In the genomic region with DNA sequence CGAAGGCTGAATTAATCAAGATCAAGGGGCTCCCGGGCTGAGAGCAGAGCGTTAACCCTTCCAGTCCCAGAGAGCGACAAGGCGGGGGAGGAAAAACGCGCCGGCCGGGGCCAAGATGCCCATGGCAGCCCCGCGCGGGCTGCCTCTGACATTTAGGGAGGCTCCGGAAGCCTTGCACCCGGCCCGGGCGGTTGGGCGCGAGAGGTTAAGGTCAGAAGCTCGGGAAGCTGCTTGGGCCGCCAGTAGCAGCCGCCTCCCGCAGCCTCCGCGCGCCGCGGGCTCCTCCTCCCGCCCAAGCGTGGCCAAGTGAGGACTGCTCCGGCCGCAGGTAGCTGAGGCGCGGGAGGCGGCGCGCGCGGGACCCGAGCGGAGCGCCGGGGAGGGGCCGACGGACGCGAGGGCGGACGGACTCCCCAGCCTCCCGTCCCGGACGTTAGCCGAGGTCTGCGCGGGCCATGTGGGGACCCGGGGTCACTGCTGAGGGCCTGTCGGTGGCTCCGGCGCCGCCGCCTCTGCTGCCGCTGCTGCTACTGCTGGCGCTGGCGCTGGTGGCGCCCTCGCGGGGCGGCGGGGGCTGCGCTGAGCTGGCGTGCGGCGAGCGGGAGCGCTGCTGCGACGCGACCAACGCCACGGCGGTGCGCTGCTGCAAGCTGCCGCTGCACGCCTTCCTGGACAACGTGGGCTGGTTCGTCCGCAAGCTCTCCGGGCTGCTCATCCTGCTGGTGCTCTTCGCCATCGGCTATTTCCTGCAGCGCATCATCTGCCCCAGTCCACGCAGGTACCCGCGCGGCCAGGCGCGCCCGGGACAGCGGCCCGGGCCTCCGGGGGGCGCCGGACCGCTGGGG, we compare ENCODE assay signal across 1 cellular context.
TF ChIP-seq lines count a peak whose summit lies in the region.

A gene (plus strand): TSS at position 242 of the 845 bp plus-strand sequence. CDS start 214 bp downstream, at position 456.

TF ChIP-seq in K562, 482 proteins besides CTCF, POLR2A, EP300 and RAD21 (continued from another document and continues in another):
- TF ChIP-seq, protein P1, sequence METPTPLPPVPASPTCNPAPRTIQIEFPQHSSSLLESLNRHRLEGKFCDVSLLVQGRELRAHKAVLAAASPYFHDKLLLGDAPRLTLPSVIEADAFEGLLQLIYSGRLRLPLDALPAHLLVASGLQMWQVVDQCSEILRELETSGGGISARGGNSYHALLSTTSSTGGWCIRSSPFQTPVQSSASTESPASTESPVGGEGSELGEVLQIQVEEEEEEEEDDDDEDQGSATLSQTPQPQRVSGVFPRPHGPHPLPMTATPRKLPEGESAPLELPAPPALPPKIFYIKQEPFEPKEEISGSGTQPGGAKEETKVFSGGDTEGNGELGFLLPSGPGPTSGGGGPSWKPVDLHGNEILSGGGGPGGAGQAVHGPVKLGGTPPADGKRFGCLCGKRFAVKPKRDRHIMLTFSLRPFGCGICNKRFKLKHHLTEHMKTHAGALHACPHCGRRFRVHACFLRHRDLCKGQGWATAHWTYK (CRISPR knock-in tag; IDR thresholded peaks at IDR 0.05), result no peak
- TF ChIP-seq, protein P2, sequence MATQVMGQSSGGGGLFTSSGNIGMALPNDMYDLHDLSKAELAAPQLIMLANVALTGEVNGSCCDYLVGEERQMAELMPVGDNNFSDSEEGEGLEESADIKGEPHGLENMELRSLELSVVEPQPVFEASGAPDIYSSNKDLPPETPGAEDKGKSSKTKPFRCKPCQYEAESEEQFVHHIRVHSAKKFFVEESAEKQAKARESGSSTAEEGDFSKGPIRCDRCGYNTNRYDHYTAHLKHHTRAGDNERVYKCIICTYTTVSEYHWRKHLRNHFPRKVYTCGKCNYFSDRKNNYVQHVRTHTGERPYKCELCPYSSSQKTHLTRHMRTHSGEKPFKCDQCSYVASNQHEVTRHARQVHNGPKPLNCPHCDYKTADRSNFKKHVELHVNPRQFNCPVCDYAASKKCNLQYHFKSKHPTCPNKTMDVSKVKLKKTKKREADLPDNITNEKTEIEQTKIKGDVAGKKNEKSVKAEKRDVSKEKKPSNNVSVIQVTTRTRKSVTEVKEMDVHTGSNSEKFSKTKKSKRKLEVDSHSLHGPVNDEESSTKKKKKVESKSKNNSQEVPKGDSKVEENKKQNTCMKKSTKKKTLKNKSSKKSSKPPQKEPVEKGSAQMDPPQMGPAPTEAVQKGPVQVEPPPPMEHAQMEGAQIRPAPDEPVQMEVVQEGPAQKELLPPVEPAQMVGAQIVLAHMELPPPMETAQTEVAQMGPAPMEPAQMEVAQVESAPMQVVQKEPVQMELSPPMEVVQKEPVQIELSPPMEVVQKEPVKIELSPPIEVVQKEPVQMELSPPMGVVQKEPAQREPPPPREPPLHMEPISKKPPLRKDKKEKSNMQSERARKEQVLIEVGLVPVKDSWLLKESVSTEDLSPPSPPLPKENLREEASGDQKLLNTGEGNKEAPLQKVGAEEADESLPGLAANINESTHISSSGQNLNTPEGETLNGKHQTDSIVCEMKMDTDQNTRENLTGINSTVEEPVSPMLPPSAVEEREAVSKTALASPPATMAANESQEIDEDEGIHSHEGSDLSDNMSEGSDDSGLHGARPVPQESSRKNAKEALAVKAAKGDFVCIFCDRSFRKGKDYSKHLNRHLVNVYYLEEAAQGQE (CRISPR knock-in tag; IDR thresholded peaks at IDR 0.05; ENCODE audit: low read depth), result no peak
- no peak for TF ChIP-seq ZNF75A (CRISPR knock-in tag; IDR thresholded peaks at IDR 0.05)
- no peak for TF ChIP-seq ZNF431 (CRISPR knock-in tag; IDR thresholded peaks at IDR 0.05)
- TF ChIP-seq, protein P3, sequence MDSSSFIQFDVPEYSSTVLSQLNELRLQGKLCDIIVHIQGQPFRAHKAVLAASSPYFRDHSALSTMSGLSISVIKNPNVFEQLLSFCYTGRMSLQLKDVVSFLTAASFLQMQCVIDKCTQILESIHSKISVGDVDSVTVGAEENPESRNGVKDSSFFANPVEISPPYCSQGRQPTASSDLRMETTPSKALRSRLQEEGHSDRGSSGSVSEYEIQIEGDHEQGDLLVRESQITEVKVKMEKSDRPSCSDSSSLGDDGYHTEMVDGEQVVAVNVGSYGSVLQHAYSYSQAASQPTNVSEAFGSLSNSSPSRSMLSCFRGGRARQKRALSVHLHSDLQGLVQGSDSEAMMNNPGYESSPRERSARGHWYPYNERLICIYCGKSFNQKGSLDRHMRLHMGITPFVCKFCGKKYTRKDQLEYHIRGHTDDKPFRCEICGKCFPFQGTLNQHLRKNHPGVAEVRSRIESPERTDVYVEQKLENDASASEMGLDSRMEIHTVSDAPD (CRISPR knock-in tag; IDR thresholded peaks at IDR 0.05), result no peak
- TF ChIP-seq DPF2 (IDR thresholded peaks at IDR 0.05), result 0 out of 2 replicates have a peak, but pooled peaks have one; percentile 26
- no peak for TF ChIP-seq TARDBP (IDR thresholded peaks at IDR 0.05)
- TF ChIP-seq, protein P4, sequence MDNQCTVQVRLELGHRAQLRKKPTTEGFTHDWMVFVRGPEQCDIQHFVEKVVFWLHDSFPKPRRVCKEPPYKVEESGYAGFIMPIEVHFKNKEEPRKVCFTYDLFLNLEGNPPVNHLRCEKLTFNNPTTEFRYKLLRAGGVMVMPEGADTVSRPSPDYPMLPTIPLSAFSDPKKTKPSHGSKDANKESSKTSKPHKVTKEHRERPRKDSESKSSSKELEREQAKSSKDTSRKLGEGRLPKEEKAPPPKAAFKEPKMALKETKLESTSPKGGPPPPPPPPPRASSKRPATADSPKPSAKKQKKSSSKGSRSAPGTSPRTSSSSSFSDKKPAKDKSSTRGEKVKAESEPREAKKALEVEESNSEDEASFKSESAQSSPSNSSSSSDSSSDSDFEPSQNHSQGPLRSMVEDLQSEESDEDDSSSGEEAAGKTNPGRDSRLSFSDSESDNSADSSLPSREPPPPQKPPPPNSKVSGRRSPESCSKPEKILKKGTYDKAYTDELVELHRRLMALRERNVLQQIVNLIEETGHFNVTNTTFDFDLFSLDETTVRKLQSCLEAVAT (IDR thresholded peaks at IDR 0.05), result no peak
- TF ChIP-seq, protein P5, sequence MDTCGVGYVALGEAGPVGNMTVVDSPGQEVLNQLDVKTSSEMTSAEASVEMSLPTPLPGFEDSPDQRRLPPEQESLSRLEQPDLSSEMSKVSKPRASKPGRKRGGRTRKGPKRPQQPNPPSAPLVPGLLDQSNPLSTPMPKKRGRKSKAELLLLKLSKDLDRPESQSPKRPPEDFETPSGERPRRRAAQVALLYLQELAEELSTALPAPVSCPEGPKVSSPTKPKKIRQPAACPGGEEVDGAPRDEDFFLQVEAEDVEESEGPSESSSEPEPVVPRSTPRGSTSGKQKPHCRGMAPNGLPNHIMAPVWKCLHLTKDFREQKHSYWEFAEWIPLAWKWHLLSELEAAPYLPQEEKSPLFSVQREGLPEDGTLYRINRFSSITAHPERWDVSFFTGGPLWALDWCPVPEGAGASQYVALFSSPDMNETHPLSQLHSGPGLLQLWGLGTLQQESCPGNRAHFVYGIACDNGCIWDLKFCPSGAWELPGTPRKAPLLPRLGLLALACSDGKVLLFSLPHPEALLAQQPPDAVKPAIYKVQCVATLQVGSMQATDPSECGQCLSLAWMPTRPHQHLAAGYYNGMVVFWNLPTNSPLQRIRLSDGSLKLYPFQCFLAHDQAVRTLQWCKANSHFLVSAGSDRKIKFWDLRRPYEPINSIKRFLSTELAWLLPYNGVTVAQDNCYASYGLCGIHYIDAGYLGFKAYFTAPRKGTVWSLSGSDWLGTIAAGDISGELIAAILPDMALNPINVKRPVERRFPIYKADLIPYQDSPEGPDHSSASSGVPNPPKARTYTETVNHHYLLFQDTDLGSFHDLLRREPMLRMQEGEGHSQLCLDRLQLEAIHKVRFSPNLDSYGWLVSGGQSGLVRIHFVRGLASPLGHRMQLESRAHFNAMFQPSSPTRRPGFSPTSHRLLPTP (IDR thresholded peaks at IDR 0.05; ENCODE audit: borderline replicate concordance, extremely low read depth, insufficient read length), result no peak
- TF ChIP-seq, protein P6, sequence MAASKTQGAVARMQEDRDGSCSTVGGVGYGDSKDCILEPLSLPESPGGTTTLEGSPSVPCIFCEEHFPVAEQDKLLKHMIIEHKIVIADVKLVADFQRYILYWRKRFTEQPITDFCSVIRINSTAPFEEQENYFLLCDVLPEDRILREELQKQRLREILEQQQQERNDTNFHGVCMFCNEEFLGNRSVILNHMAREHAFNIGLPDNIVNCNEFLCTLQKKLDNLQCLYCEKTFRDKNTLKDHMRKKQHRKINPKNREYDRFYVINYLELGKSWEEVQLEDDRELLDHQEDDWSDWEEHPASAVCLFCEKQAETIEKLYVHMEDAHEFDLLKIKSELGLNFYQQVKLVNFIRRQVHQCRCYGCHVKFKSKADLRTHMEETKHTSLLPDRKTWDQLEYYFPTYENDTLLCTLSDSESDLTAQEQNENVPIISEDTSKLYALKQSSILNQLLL (CRISPR knock-in tag; IDR thresholded peaks at IDR 0.05; ENCODE audit: borderline replicate concordance), result no peak
- no peak for TF ChIP-seq COPS2 (conservative IDR thresholded peaks at IDR 0.05)
- TF ChIP-seq ZNF583 (CRISPR knock-in tag; IDR thresholded peaks at IDR 0.05), result no peak
- no peak for TF ChIP-seq GTF2E2 (tag; IDR thresholded peaks at IDR 0.05)
- TF ChIP-seq SETDB1 (IDR thresholded peaks at IDR 0.05; ENCODE audit: low read length), result no peak
- TF ChIP-seq ATF1 (CRISPR knock-in tag; IDR thresholded peaks at IDR 0.05), result no peak
- peak; percentile 58 for TF ChIP-seq ATF1 (tag; IDR thresholded peaks at IDR 0.05)
- TF ChIP-seq, protein P7, sequence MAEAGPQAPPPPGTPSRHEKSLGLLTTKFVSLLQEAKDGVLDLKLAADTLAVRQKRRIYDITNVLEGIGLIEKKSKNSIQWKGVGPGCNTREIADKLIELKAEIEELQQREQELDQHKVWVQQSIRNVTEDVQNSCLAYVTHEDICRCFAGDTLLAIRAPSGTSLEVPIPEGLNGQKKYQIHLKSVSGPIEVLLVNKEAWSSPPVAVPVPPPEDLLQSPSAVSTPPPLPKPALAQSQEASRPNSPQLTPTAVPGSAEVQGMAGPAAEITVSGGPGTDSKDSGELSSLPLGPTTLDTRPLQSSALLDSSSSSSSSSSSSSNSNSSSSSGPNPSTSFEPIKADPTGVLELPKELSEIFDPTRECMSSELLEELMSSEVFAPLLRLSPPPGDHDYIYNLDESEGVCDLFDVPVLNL (CRISPR knock-in tag; IDR thresholded peaks at IDR 0.05; ENCODE audit: low read depth), result no peak
- no peak for TF ChIP-seq ZKSCAN3 (CRISPR knock-in tag; IDR thresholded peaks at IDR 0.05)
- TF ChIP-seq BRD9 (IDR thresholded peaks at IDR 0.05; ENCODE audit: low read depth, partially characterized antibody), result no peak
- no peak for TF ChIP-seq CBX5 (IDR thresholded peaks at IDR 0.05; ENCODE audit: borderline replicate concordance, low read depth)
- TF ChIP-seq, protein P8, sequence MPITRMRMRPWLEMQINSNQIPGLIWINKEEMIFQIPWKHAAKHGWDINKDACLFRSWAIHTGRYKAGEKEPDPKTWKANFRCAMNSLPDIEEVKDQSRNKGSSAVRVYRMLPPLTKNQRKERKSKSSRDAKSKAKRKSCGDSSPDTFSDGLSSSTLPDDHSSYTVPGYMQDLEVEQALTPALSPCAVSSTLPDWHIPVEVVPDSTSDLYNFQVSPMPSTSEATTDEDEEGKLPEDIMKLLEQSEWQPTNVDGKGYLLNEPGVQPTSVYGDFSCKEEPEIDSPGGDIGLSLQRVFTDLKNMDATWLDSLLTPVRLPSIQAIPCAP (CRISPR knock-in tag; IDR thresholded peaks at IDR 0.05; ENCODE audit: borderline replicate concordance), result no peak
- no peak for TF ChIP-seq ZBED1 (IDR thresholded peaks at IDR 0.05)
- TF ChIP-seq RAD51 (IDR thresholded peaks at IDR 0.05; ENCODE audit: borderline replicate concordance, low read depth), result no peak
- TF ChIP-seq ZNF668 (CRISPR knock-in tag; IDR thresholded peaks at IDR 0.05), result no peak
- TF ChIP-seq LCOR (CRISPR knock-in tag; IDR thresholded peaks at IDR 0.05), result no peak
- TF ChIP-seq, protein P9, sequence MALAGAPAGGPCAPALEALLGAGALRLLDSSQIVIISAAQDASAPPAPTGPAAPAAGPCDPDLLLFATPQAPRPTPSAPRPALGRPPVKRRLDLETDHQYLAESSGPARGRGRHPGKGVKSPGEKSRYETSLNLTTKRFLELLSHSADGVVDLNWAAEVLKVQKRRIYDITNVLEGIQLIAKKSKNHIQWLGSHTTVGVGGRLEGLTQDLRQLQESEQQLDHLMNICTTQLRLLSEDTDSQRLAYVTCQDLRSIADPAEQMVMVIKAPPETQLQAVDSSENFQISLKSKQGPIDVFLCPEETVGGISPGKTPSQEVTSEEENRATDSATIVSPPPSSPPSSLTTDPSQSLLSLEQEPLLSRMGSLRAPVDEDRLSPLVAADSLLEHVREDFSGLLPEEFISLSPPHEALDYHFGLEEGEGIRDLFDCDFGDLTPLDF (CRISPR knock-in tag; IDR thresholded peaks at IDR 0.05), result peak; percentile 63; the same call in 1 of the 2 replicates
- TF ChIP-seq, protein P10, sequence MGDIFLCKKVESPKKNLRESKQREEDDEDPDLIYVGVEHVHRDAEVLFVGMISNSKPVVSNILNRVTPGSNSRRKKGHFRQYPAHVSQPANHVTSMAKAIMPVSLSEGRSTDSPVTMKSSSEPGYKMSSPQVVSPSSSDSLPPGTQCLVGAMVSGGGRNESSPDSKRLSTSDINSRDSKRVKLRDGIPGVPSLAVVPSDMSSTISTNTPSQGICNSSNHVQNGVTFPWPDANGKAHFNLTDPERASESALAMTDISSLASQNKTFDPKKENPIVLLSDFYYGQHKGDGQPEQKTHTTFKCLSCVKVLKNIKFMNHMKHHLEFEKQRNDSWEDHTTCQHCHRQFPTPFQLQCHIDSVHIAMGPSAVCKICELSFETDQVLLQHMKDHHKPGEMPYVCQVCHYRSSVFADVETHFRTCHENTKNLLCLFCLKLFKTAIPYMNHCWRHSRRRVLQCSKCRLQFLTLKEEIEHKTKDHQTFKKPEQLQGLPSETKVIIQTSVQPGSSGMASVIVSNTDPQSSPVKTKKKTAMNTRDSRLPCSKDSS (IDR thresholded peaks at IDR 0.05; ENCODE audit: low read depth, partially characterized antibody), result no peak
- TF ChIP-seq, protein P11, sequence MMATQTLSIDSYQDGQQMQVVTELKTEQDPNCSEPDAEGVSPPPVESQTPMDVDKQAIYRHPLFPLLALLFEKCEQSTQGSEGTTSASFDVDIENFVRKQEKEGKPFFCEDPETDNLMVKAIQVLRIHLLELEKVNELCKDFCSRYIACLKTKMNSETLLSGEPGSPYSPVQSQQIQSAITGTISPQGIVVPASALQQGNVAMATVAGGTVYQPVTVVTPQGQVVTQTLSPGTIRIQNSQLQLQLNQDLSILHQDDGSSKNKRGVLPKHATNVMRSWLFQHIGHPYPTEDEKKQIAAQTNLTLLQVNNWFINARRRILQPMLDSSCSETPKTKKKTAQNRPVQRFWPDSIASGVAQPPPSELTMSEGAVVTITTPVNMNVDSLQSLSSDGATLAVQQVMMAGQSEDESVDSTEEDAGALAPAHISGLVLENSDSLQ (IDR thresholded peaks at IDR 0.05), result no peak
